1 cellular context compared by ENCODE assay signal in the genomic region with DNA sequence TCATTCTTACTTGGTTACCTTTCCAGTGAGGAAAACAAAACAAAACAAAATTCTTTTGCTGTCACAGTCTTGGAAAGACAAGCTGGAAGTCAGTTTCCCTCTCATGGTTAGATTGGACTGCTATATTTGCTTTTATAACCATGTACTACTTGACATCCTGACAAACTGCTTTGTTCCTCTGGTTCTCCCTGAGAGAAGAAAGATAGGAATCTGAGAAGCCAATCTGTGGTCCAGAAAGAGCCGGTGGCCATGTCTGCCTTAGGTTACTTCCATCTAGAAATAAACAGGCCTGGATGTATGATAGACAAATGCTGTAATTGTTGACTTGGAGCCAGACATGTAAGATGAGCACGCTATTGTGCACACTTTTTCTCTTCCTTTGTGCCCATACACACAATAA.
TF ChIP-seq lines count a peak whose summit lies in the region.

No MANE protein-coding gene starts in this region.

TF ChIP-seq in SK-N-SH, 30 proteins besides CTCF, POLR2A, EP300 and RAD21 (continued from another document):
- TF ChIP-seq SIN3A (IDR thresholded peaks at IDR 0.05; ENCODE audit: borderline replicate concordance, low read depth, low read length) = no peak
- TF ChIP-seq MEF2A (IDR thresholded peaks at IDR 0.05; ENCODE audit: borderline replicate concordance, low read depth) = no peak
- no peak for TF ChIP-seq NFIC (IDR thresholded peaks at IDR 0.05; ENCODE audit: borderline replicate concordance)
- TF ChIP-seq ELF1 (IDR thresholded peaks at IDR 0.05) = no peak
- no peak for TF ChIP-seq JUND (IDR thresholded peaks at IDR 0.05)
- TF ChIP-seq POLR2AphosphoS5 (IDR thresholded peaks at IDR 0.05; ENCODE audit: low read depth, low read length) = no peak
- TF ChIP-seq GATA2 (CRISPR knock-in tag; IDR thresholded peaks at IDR 0.05) = no peak
- no peak for TF ChIP-seq FOXM1 (IDR thresholded peaks at IDR 0.05; ENCODE audit: low read depth)
- no peak for TF ChIP-seq TEAD4 (IDR thresholded peaks at IDR 0.05; ENCODE audit: borderline replicate concordance, insufficient read depth)
- no peak for TF ChIP-seq NRF1 (IDR thresholded peaks at IDR 0.05; ENCODE audit: low read depth, low read length)
- no peak for TF ChIP-seq USF2 (IDR thresholded peaks at IDR 0.05; ENCODE audit: borderline replicate concordance, low read depth, low read length)
- TF ChIP-seq, protein P1, sequence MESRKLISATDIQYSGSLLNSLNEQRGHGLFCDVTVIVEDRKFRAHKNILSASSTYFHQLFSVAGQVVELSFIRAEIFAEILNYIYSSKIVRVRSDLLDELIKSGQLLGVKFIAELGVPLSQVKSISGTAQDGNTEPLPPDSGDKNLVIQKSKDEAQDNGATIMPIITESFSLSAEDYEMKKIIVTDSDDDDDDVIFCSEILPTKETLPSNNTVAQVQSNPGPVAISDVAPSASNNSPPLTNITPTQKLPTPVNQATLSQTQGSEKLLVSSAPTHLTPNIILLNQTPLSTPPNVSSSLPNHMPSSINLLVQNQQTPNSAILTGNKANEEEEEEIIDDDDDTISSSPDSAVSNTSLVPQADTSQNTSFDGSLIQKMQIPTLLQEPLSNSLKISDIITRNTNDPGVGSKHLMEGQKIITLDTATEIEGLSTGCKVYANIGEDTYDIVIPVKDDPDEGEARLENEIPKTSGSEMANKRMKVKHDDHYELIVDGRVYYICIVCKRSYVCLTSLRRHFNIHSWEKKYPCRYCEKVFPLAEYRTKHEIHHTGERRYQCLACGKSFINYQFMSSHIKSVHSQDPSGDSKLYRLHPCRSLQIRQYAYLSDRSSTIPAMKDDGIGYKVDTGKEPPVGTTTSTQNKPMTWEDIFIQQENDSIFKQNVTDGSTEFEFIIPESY (IDR thresholded peaks at IDR 0.05; ENCODE audit: borderline replicate concordance, low read depth) = no peak
